14 cellular contexts compared by ENCODE assay signal in the genomic region with DNA sequence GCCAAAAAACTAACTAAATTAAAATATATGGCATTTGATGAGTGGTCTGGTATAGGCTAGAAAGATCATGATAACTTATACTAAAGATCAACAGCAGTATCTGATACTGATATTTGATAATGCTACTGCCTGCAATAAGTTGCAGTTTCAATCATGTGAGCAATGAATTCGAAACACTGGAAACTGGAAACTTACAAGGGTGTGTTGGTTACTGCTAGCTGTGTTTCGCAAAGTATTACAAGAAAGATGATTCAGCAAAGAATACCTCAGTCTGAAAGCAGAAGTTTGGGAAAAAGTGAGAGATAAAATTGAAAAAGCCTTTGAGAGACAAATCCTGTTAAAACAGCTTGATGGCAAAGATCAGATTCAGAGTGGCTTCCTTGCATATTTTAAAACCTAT.
"Had no signal": no experiment of that assay in that cellular context is flagged by ENCODE, and none has a peak within 500 bp of the region (broad histone marks: within the 10 kb centered on the region; RNA-seq: fewer than 3 reads in every experiment).

No MANE protein-coding gene starts in this region.

- H3K4me3 ChIP-seq: adrenal gland, cardiac muscle cell, hepatocyte, pancreas, sigmoid colon, spleen, stomach, thoracic aorta had no signal

- H3K4me1 Mint-ChIP-seq: activated naive CD4-positive, alpha-beta T cell treated with anti-CD3 and anti-CD28 coated beads, Interleukin-2, amount 10 ng/mL, durations not matched to agents 7 days and 5 days; naive B cell; T-helper 17 cell had no signal

- H3K4me1 ChIP-seq: adrenal gland, pancreas, sigmoid colon, stomach had no signal

- DNase-seq: activated naive CD4-positive, alpha-beta T cell treated with anti-CD3 and anti-CD28 coated beads, Interleukin-2, amount 10 ng/mL, durations not matched to agents 7 days and 5 days; adrenal gland; naive B cell; pancreas; sigmoid colon; spleen; stomach; T-helper 17 cell had no signal

- H3K27ac Mint-ChIP-seq: activated naive CD4-positive, alpha-beta T cell treated with anti-CD3 and anti-CD28 coated beads, Interleukin-2, amount 10 ng/mL, durations not matched to agents 7 days and 5 days; T-helper 17 cell had no signal

- H3K4me3 Mint-ChIP-seq: activated naive CD4-positive, alpha-beta T cell treated with anti-CD3 and anti-CD28 coated beads, Interleukin-2, amount 10 ng/mL, durations not matched to agents 7 days and 5 days; naive B cell; T-helper 17 cell had no signal

- H3K9me3 ChIP-seq: adrenal gland, pancreas, sigmoid colon, thoracic aorta had no signal

- H3K36me3 Mint-ChIP-seq: activated naive CD4-positive, alpha-beta T cell treated with anti-CD3 and anti-CD28 coated beads, Interleukin-2, amount 10 ng/mL, durations not matched to agents 7 days and 5 days; naive B cell had no signal

- H3K27me3 Mint-ChIP-seq: activated naive CD4-positive, alpha-beta T cell treated with anti-CD3 and anti-CD28 coated beads, Interleukin-2, amount 10 ng/mL, durations not matched to agents 7 days and 5 days; T-helper 17 cell had no signal

- ATAC-seq: activated CD4-positive, CD25-positive, alpha-beta regulatory T cell treated with anti-CD3 and anti-CD28 coated beads, Interleukin-2, amount 50 U/mL, for 24 hours; esophagus mucosa; left lobe of liver; pancreas; T-helper 17 cell had no signal

- H3K36me3 ChIP-seq: adrenal gland, cardiac muscle cell, pancreas, sigmoid colon, spleen, stomach, thoracic aorta had no signal

- H3K27ac ChIP-seq: adrenal gland, cardiac muscle cell, hepatocyte, pancreas, sigmoid colon, stomach, thoracic aorta had no signal

- H3K27me3 ChIP-seq: adrenal gland, cardiac muscle cell, hepatocyte, pancreas, sigmoid colon, spleen, stomach had no signal
